ENCODE assay signal across 8 cellular contexts in the genomic region with DNA sequence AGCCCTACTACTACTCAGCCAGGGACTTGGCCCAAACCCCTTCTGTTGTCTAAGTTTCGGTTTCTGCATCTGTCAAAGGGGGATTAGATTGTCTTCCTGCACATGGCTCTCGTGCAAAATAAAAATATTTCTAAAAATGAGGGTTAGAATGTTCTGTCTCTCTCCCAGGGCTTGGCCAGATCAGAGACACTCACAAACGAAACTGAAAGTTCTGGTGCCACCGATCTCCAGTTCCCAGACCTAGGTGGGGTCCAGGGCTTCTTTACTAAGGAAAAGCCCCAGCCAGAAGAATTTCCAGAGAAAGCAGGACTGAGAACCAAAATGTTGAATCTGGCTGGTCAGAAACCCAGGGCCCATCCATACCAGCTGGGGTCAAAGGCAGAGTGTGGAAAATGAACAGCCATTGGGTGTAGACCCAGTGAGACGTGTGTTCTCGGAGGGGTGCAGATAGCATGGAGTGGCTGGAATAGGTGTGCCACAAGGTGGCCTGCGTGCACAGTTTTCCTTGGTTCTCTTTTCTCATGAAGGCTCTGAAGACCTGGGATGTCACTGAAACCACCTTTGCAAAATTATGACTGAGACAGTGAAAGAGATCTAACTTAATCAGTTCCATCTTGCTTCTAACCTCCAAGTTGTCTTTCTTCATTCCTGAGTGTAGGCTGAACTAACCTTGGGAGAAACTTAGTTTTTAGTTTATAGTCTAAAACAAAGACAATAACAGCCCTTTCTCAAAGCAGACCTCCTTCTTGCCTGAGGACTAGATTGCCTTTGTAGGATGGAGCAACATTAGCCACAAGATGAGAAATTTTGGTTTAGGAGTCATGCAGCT. TPM values are rescaled to one million over a fixed set of nuclear protein-coding genes. Genes with fewer than 3 reads are reported as not detected.
DNase-seq lines count a peak whose midpoint lies in the region; ATAC-seq and TF ChIP-seq lines count a peak whose summit lies in the region.

No MANE protein-coding gene starts in this region.

- 0 out of 2 replicates have a peak, but pooled peaks cover 6% of the 10 kb centered on the region for H3F3A ChIP-seq in GM23248 (ENCODE audit: insufficient read depth)

- H3K27ac Mint-ChIP-seq in osteocyte (ENCODE audit: unreplicated experiment) (no peak overlapping the region), mesothelial cell of epicardium (no peak overlapping the region)

- peak overlapping the region; percentile 77 for H3K9ac ChIP-seq in GM23248

- no peaks in the 10 kb centered on the region for H3K27me3 ChIP-seq in GM23248 (replicated peaks; ENCODE audit: insufficient read depth)

- peak; percentile 34 for ATAC-seq in left colon

- H3K4me3 Mint-ChIP-seq in osteocyte (ENCODE audit: unreplicated experiment) (no peak overlapping the region), mesothelial cell of epicardium (no peak overlapping the region)

- peaks cover 7% of the 10 kb centered on the region; the same call in 1 of the 2 replicates for H3K4me1 ChIP-seq in GM23248 (ENCODE audit: insufficient read depth)

- intact Hi-C loops in left colon (cut with DNase I, micrococcal nuclease) = no loop called here

- no peaks in the 10 kb centered on the region for H4K20me1 ChIP-seq in GM23248 (ENCODE audit: insufficient read depth)

- H3K4me1 Mint-ChIP-seq in osteocyte (ENCODE audit: unreplicated experiment) (peaks cover 15% of the 10 kb centered on the region), mesothelial cell of epicardium (peaks cover 21% of the 10 kb centered on the region)

- H3K27ac ChIP-seq in GM23248 (peak overlapping the region; percentile 37), VCaP (peak overlapping the region; percentile 55; the same call in 1 of the 2 replicates)

- TF ChIP-seq CTCF in AG09309 (IDR thresholded peaks at IDR 0.05; ENCODE audit: control insufficient read depth, insufficient read depth, low read depth, low read length, missing control alignments) (no peak), VCaP (conservative IDR thresholded peaks at IDR 0.05) (no peak), osteocyte (IDR thresholded peaks at IDR 0.05) (no peak), mesothelial cell of epicardium (IDR thresholded peaks at IDR 0.05; ENCODE audit: unreplicated experiment) (no peak)

- 24 to 26% methylated on average over 7 of the region's 7 CpGs for WGBS in GM23248 (ENCODE audit: low coverage in 1 of 2, low lambda C conversion rate in 2 of 2, missing lambda C conversion rate in 2 of 2), 2 experiments

- H3K4me3 ChIP-seq in AG09309 (ENCODE audit: control insufficient read depth, low read depth, low read length) (peak overlapping the region; percentile 26), GM23248 (peak overlapping the region; percentile 68)

- H3K36me3 ChIP-seq in GM23248 (ENCODE audit: low read depth) = no peaks in the 10 kb centered on the region

- H3K79me2 ChIP-seq in GM23248 (ENCODE audit: insufficient read depth) = no peaks in the 10 kb centered on the region

- no peaks in the 10 kb centered on the region for H3K9me2 ChIP-seq in GM23248 (ENCODE audit: insufficient read depth)

- H3K9me3 Mint-ChIP-seq in osteocyte (ENCODE audit: unreplicated experiment) = no peaks in the 10 kb centered on the region
- H3K9me3 Mint-ChIP-seq in mesothelial cell of epicardium = no peaks in the 10 kb centered on the region

- H3K36me3 Mint-ChIP-seq in osteocyte (ENCODE audit: unreplicated experiment) = no peaks in the 10 kb centered on the region
- no peaks in the 10 kb centered on the region for H3K36me3 Mint-ChIP-seq in mesothelial cell of epicardium

- H2AFZ ChIP-seq in GM23248 = peak overlapping the region; percentile 92

- DNase-seq in AG09309 (ENCODE audit: low read depth) (no peak), GM23248 (peak; percentile 57), left colon (no peak), osteocyte (ENCODE audit: extremely low spot score, unreplicated experiment) (no peak), hypothalamus (lab: John Stamatoyannopoulos, UW) (no peak), mesothelial cell of epicardium (ENCODE audit: low spot score in 2 of 2, unreplicated experiment in 2 of 2) (no peak), COR-L47 (lab: John Stamatoyannopoulos, UW) (no peak)

- H3K4me2 ChIP-seq in GM23248 (ENCODE audit: unreplicated experiment) = peak overlapping the region; percentile 65

- H3K27me3 Mint-ChIP-seq in osteocyte (ENCODE audit: unreplicated experiment) (no peaks in the 10 kb centered on the region), mesothelial cell of epicardium (ENCODE audit: low read depth) (peaks cover 5% of the 10 kb centered on the region)

- in situ Hi-C loops in GM23248 (cut with MboI) = no loop called here

- H3K9me3 ChIP-seq in GM23248 (ENCODE audit: low read depth) = no peaks in the 10 kb centered on the region

RNA-seq across cellular contexts. Expression of a gene that starts 2.2 kb away (rescaled TPM):
- total RNA-seq in GM23248 (2014; rRNA removed; shearing (Covaris generic)) = not detected in 2 replicates
- polyA plus RNA-seq in GM23248 (2016; fragmentation: Nextera tagmentation; extraction: Ambion mirVana) = 0.08 TPM in 1 of 2 replicates, not detected in the other
- 1 to 10 TPM; 4.8 to 5.9 TPM for total RNA-seq in left colon
- total RNA-seq in osteocyte = not detected in 2 replicates
- not detected in 3 replicates for total RNA-seq in mesothelial cell of epicardium

RNA-seq across cellular contexts. Expression of a gene that starts 4.4 kb away (rescaled TPM):
- not detected in 2 replicates for total RNA-seq in GM23248 (2014; rRNA removed; shearing (Covaris generic))
- 0.32 TPM in 1 of 2 replicates, not detected in the other for polyA plus RNA-seq in GM23248 (2016; fragmentation: Nextera tagmentation; extraction: Ambion mirVana)
- total RNA-seq in left colon (10 to 100 TPM in 1 of 2 donors, 1 to 10 TPM in 1; 6.0 to 36.9 TPM), osteocyte (not detected in 2 replicates), mesothelial cell of epicardium (0.20 TPM in 1 of 3 replicates, not detected in the others)

RNA-seq across cellular contexts. Expression of a gene that starts 9.6 kb away (rescaled TPM):
- total RNA-seq in GM23248 (2014; rRNA removed; shearing (Covaris generic)) = 1.6 and 2.3 TPM in 2 replicates
- polyA plus RNA-seq in GM23248 (2016; fragmentation: Nextera tagmentation; extraction: Ambion mirVana) = 0.55 and 0.63 TPM in 2 replicates
- under 1 TPM; 0.42 to 0.55 TPM for total RNA-seq in left colon
- 1.5 and 1.6 TPM in 2 replicates for total RNA-seq in osteocyte
- total RNA-seq in mesothelial cell of epicardium = 1.4 to 1.6 TPM (median 1.5 TPM) in 3 replicates

RNA-seq across cellular contexts. Expression of a gene that starts 18.6 kb away (rescaled TPM):
- 0.43 and 1.1 TPM in 2 replicates for total RNA-seq in GM23248 (2014; rRNA removed; shearing (Covaris generic))
- 2.1 and 4.3 TPM in 2 replicates for polyA plus RNA-seq in GM23248 (2016; fragmentation: Nextera tagmentation; extraction: Ambion mirVana)
- 1 to 10 TPM; 3.6 to 3.8 TPM for total RNA-seq in left colon
- total RNA-seq in osteocyte = 4.6 TPM in 2 replicates
- 4.8 to 6.5 TPM (median 6.1 TPM) in 3 replicates for total RNA-seq in mesothelial cell of epicardium

RNA-seq across cellular contexts. Expression of a gene that starts 43.6 kb away (rescaled TPM):
- 34.8 and 62.8 TPM in 2 replicates for total RNA-seq in GM23248 (2014; rRNA removed; shearing (Covaris generic))
- 112 and 115 TPM in 2 replicates for polyA plus RNA-seq in GM23248 (2016; fragmentation: Nextera tagmentation; extraction: Ambion mirVana)
- 10 to 100 TPM; 28.0 to 47.5 TPM for total RNA-seq in left colon
- total RNA-seq in osteocyte = 66.7 and 71.8 TPM in 2 replicates
- total RNA-seq in mesothelial cell of epicardium = 86.6 to 93.4 TPM (median 88.2 TPM) in 3 replicates
